Comparison of ENCODE assay signal across 2 cellular contexts in the genomic region with DNA sequence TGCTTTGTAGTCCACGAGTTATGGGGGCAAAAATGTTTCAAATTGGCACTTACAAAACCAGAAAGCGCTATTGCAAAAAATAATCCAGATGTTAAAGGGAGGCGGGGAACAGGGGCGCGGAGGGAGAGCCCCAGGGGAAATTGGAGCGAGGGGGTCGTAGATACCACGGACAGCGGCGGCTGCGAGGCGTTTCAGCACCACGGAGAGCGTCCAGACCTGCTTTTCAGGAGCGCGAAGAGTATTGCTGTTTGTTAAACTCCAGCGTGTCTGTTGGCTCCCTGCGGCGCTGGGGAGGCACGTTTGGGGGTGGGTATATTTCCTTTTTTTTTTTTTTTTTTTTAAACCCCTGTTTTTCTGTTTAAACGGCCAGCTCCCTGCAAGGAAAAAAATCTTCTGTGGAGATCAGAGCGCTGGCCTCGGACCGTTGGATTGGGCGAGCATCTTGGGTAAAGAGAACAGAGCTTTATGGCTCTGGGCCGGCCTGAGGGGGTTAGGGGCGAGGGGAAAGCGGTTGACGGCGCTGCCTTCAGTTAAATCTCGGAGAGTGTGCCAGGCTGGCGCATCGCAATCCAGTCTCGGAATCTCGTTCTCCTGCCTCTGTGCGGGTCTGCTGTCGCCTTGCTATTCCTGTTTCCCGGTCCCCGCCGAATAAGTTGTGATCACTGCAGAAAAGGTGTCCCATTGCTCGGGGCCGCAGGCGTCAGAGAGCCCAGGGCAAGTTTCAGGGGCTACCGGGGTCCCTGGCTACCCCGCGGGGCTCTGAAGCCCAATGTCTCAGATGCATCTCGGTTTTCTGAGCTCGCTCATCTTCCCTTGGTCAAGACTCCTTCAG.
TF ChIP-seq lines count a peak whose summit lies in the region.

A gene (minus strand): TSS at position 288 of the 832 bp plus-strand sequence. CDS start 302 bp downstream, outside the sequence.

TF ChIP-seq in SK-N-SH treated with all-trans-retinoic acid at 6 μM for 48 hours, 23 proteins besides CTCF, POLR2A, EP300 and RAD21 (continued from another document and continues in another):
- TF ChIP-seq, protein P1, sequence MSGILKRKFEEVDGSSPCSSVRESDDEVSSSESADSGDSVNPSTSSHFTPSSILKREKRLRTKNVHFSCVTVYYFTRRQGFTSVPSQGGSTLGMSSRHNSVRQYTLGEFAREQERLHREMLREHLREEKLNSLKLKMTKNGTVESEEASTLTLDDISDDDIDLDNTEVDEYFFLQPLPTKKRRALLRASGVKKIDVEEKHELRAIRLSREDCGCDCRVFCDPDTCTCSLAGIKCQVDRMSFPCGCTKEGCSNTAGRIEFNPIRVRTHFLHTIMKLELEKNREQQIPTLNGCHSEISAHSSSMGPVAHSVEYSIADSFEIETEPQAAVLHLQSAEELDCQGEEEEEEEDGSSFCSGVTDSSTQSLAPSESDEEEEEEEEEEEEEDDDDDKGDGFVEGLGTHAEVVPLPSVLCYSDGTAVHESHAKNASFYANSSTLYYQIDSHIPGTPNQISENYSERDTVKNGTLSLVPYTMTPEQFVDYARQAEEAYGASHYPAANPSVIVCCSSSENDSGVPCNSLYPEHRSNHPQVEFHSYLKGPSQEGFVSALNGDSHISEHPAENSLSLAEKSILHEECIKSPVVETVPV (CRISPR knock-in tag; IDR thresholded peaks at IDR 0.05), result no peak
- TF ChIP-seq SNAI2 (CRISPR knock-in tag; IDR thresholded peaks at IDR 0.05) (peak; percentile 94), ZFP3 (CRISPR knock-in tag; IDR thresholded peaks at IDR 0.05) (peak; percentile 81), TOX (CRISPR knock-in tag; IDR thresholded peaks at IDR 0.05; ENCODE audit: borderline replicate concordance) (no peak), OSR1 (CRISPR knock-in tag; IDR thresholded peaks at IDR 0.05) (peak; percentile 33; the same call in 1 of the 2 replicates), ZNF565 (CRISPR knock-in tag; conservative IDR thresholded peaks at IDR 0.05; ENCODE audit: low read depth) (no peak), CSDC2 (CRISPR knock-in tag; IDR thresholded peaks at IDR 0.05) (peak; percentile 93; the same call in 1 of the 2 replicates), BACH2 (CRISPR knock-in tag; IDR thresholded peaks at IDR 0.05; ENCODE audit: borderline replicate concordance) (no peak), ISL1 (CRISPR knock-in tag; IDR thresholded peaks at IDR 0.05) (peak; percentile 31; the same call in 1 of the 2 replicates), PPARA (CRISPR knock-in tag; IDR thresholded peaks at IDR 0.05; ENCODE audit: borderline replicate concordance) (no peak), ZNF70 (CRISPR knock-in tag; IDR thresholded peaks at IDR 0.05) (no peak), ESRRG (CRISPR knock-in tag; IDR thresholded peaks at IDR 0.05) (no peak), ZNF8 (CRISPR knock-in tag; IDR thresholded peaks at IDR 0.05) (no peak)
- TF ChIP-seq, protein P2, sequence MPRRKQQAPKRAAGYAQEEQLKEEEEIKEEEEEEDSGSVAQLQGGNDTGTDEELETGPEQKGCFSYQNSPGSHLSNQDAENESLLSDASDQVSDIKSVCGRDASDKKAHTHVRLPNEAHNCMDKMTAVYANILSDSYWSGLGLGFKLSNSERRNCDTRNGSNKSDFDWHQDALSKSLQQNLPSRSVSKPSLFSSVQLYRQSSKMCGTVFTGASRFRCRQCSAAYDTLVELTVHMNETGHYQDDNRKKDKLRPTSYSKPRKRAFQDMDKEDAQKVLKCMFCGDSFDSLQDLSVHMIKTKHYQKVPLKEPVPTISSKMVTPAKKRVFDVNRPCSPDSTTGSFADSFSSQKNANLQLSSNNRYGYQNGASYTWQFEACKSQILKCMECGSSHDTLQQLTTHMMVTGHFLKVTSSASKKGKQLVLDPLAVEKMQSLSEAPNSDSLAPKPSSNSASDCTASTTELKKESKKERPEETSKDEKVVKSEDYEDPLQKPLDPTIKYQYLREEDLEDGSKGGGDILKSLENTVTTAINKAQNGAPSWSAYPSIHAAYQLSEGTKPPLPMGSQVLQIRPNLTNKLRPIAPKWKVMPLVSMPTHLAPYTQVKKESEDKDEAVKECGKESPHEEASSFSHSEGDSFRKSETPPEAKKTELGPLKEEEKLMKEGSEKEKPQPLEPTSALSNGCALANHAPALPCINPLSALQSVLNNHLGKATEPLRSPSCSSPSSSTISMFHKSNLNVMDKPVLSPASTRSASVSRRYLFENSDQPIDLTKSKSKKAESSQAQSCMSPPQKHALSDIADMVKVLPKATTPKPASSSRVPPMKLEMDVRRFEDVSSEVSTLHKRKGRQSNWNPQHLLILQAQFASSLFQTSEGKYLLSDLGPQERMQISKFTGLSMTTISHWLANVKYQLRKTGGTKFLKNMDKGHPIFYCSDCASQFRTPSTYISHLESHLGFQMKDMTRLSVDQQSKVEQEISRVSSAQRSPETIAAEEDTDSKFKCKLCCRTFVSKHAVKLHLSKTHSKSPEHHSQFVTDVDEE (CRISPR knock-in tag; IDR thresholded peaks at IDR 0.05), result 0 out of 2 replicates have a peak, but pooled peaks have one; percentile 48
- TF ChIP-seq, protein P3, sequence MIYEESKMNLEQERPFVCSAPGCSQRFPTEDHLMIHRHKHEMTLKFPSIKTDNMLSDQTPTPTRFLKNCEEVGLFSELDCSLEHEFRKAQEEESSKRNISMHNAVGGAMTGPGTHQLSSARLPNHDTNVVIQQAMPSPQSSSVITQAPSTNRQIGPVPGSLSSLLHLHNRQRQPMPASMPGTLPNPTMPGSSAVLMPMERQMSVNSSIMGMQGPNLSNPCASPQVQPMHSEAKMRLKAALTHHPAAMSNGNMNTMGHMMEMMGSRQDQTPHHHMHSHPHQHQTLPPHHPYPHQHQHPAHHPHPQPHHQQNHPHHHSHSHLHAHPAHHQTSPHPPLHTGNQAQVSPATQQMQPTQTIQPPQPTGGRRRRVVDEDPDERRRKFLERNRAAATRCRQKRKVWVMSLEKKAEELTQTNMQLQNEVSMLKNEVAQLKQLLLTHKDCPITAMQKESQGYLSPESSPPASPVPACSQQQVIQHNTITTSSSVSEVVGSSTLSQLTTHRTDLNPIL (CRISPR knock-in tag; IDR thresholded peaks at IDR 0.05; ENCODE audit: low read depth), result no peak
- TF ChIP-seq, protein P4, sequence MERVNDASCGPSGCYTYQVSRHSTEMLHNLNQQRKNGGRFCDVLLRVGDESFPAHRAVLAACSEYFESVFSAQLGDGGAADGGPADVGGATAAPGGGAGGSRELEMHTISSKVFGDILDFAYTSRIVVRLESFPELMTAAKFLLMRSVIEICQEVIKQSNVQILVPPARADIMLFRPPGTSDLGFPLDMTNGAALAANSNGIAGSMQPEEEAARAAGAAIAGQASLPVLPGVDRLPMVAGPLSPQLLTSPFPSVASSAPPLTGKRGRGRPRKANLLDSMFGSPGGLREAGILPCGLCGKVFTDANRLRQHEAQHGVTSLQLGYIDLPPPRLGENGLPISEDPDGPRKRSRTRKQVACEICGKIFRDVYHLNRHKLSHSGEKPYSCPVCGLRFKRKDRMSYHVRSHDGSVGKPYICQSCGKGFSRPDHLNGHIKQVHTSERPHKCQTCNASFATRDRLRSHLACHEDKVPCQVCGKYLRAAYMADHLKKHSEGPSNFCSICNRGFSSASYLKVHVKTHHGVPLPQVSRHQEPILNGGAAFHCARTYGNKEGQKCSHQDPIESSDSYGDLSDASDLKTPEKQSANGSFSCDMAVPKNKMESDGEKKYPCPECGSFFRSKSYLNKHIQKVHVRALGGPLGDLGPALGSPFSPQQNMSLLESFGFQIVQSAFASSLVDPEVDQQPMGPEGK (CRISPR knock-in tag; IDR thresholded peaks at IDR 0.05; ENCODE audit: borderline replicate concordance), result no peak

TF ChIP-seq in K562, 482 proteins besides CTCF, POLR2A, EP300 and RAD21 (continued from another document and continues in another):
- TF ChIP-seq, protein P5, sequence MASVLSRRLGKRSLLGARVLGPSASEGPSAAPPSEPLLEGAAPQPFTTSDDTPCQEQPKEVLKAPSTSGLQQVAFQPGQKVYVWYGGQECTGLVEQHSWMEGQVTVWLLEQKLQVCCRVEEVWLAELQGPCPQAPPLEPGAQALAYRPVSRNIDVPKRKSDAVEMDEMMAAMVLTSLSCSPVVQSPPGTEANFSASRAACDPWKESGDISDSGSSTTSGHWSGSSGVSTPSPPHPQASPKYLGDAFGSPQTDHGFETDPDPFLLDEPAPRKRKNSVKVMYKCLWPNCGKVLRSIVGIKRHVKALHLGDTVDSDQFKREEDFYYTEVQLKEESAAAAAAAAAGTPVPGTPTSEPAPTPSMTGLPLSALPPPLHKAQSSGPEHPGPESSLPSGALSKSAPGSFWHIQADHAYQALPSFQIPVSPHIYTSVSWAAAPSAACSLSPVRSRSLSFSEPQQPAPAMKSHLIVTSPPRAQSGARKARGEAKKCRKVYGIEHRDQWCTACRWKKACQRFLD (CRISPR knock-in tag; IDR thresholded peaks at IDR 0.05), result peak; percentile 82; the same call in 1 of the 2 replicates
- TF ChIP-seq, protein P6, sequence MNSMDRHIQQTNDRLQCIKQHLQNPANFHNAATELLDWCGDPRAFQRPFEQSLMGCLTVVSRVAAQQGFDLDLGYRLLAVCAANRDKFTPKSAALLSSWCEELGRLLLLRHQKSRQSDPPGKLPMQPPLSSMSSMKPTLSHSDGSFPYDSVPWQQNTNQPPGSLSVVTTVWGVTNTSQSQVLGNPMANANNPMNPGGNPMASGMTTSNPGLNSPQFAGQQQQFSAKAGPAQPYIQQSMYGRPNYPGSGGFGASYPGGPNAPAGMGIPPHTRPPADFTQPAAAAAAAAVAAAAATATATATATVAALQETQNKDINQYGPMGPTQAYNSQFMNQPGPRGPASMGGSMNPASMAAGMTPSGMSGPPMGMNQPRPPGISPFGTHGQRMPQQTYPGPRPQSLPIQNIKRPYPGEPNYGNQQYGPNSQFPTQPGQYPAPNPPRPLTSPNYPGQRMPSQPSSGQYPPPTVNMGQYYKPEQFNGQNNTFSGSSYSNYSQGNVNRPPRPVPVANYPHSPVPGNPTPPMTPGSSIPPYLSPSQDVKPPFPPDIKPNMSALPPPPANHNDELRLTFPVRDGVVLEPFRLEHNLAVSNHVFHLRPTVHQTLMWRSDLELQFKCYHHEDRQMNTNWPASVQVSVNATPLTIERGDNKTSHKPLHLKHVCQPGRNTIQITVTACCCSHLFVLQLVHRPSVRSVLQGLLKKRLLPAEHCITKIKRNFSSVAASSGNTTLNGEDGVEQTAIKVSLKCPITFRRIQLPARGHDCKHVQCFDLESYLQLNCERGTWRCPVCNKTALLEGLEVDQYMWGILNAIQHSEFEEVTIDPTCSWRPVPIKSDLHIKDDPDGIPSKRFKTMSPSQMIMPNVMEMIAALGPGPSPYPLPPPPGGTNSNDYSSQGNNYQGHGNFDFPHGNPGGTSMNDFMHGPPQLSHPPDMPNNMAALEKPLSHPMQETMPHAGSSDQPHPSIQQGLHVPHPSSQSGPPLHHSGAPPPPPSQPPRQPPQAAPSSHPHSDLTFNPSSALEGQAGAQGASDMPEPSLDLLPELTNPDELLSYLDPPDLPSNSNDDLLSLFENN (IDR thresholded peaks at IDR 0.05; ENCODE audit: low read depth in 2 of 2, low read length in 2 of 2), result no peak
- no peak for TF ChIP-seq ZNF436 (CRISPR knock-in tag; IDR thresholded peaks at IDR 0.05)
- TF ChIP-seq RFX1 (IDR thresholded peaks at IDR 0.05), result no peak
- TF ChIP-seq, protein P7, sequence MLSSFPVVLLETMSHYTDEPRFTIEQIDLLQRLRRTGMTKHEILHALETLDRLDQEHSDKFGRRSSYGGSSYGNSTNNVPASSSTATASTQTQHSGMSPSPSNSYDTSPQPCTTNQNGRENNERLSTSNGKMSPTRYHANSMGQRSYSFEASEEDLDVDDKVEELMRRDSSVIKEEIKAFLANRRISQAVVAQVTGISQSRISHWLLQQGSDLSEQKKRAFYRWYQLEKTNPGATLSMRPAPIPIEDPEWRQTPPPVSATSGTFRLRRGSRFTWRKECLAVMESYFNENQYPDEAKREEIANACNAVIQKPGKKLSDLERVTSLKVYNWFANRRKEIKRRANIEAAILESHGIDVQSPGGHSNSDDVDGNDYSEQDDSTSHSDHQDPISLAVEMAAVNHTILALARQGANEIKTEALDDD (IDR thresholded peaks at IDR 0.05), result no peak
- 0 out of 2 replicates have a peak, but pooled peaks have one; percentile 13 for TF ChIP-seq KLF6 (CRISPR knock-in tag; IDR thresholded peaks at IDR 0.05; ENCODE audit: borderline replicate concordance)
- TF ChIP-seq ZNF766 (CRISPR knock-in tag; conservative IDR thresholded peaks at IDR 0.05), result peak; percentile 90
- TF ChIP-seq CBX1 (IDR thresholded peaks at IDR 0.05; ENCODE audit: low read depth), result no peak
- TF ChIP-seq EHMT2 (IDR thresholded peaks at IDR 0.05), result peak; percentile 100
- TF ChIP-seq XRCC5 (IDR thresholded peaks at IDR 0.05; ENCODE audit: low read depth, low read length), result peak; percentile 67; the same call in 1 of the 2 replicates
- TF ChIP-seq CHCHD3 (CRISPR knock-in tag; IDR thresholded peaks at IDR 0.05), result no peak
- TF ChIP-seq, protein P8, sequence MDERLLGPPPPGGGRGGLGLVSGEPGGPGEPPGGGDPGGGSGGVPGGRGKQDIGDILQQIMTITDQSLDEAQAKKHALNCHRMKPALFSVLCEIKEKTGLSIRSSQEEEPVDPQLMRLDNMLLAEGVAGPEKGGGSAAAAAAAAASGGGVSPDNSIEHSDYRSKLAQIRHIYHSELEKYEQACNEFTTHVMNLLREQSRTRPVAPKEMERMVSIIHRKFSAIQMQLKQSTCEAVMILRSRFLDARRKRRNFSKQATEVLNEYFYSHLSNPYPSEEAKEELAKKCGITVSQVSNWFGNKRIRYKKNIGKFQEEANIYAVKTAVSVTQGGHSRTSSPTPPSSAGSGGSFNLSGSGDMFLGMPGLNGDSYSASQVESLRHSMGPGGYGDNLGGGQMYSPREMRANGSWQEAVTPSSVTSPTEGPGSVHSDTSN (CRISPR knock-in tag; IDR thresholded peaks at IDR 0.05; ENCODE audit: low read depth), result peak; percentile 77
- TF ChIP-seq, protein P8 (tag; conservative IDR thresholded peaks at IDR 0.05; ENCODE audit: low read depth), result no peak
- TF ChIP-seq, protein P9, sequence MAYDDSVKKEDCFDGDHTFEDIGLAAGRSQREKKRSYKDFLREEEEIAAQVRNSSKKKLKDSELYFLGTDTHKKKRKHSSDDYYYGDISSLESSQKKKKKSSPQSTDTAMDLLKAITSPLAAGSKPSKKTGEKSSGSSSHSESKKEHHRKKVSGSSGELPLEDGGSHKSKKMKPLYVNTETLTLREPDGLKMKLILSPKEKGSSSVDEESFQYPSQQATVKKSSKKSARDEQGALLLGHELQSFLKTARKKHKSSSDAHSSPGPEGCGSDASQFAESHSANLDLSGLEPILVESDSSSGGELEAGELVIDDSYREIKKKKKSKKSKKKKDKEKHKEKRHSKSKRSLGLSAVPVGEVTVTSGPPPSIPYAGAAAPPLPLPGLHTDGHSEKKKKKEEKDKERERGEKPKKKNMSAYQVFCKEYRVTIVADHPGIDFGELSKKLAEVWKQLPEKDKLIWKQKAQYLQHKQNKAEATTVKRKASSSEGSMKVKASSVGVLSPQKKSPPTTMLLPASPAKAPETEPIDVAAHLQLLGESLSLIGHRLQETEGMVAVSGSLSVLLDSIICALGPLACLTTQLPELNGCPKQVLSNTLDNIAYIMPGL (CRISPR knock-in tag; IDR thresholded peaks at IDR 0.05), result peak; percentile 96; the same call in 1 of the 2 replicates
- no peak for TF ChIP-seq SPI1 (IDR thresholded peaks at IDR 0.05; ENCODE audit: borderline replicate concordance, low read depth, low read length)
